10 cellular contexts compared by ENCODE assay signal in genomic region chr17:68103148-68103547, GRCh38.
DNase-seq lines count a peak whose midpoint lies in the region; ATAC-seq, FAIRE-seq and TF ChIP-seq lines count a peak whose summit lies in the region.
"Had no signal": no experiment of that assay in that cellular context is flagged by ENCODE, and none has a peak within 500 bp of the region (broad histone marks: within the 10 kb centered on the region; RNA-seq: fewer than 3 reads in every experiment).

No MANE protein-coding gene starts in this region.

- H3K27ac ChIP-seq in AG04450 (ENCODE audit: low read depth, low read length) (no peak overlapping the region), HEK293 (ENCODE audit: extremely low read depth, low read depth, low read length) (0 out of 2 replicates have a peak overlapping the region, but pooled peaks have one; percentile 96), GM12878 (ENCODE audit: control insufficient read depth, insufficient read depth) (no peak overlapping the region)
- H3K27ac ChIP-seq: epithelial cell of prostate had no signal

- no peaks in the 10 kb centered on the region for H3K27me3 Mint-ChIP-seq in mesothelial cell of epicardium (ENCODE audit: low read depth)

- H3K9me3 Mint-ChIP-seq in mesothelial cell of epicardium, result peaks cover 1% of the 10 kb centered on the region

- H3K4me3 Mint-ChIP-seq in mesothelial cell of epicardium, result peak overlapping the region; percentile 90

- RAD21 ChIA-PET in GM12878 (lab: Charles Lee; ENCODE audit: unreplicated experiment), result no interaction called here

- H2AFZ ChIP-seq in GM12878 (ENCODE audit: control insufficient read depth, low read depth, low read length), result no peak overlapping the region

- ATAC-seq in GM12878 (no peak), HG03457 (IDR thresholded peaks at IDR 0.05; ENCODE audit: unreplicated experiment) (no peak), GM19395 (IDR thresholded peaks at IDR 0.05; ENCODE audit: unreplicated experiment) (no peak)

- H3K9me3 ChIP-seq in AG04450 (ENCODE audit: control insufficient read depth, insufficient read depth, low read length), result peaks cover 4% of the 10 kb centered on the region; the same call in 1 of the 2 replicates
- no peaks in the 10 kb centered on the region for H3K9me3 ChIP-seq in HEK293 (ENCODE audit: control insufficient read depth, insufficient read depth, low read depth, low read length)
- H3K9me3 ChIP-seq in GM12878 (replicated peaks; ENCODE audit: control insufficient read depth, insufficient read depth, low read length), result no peaks in the 10 kb centered on the region; the same call in 2 of the 3 replicates

- DNase-seq in AG04450 (ENCODE audit: low read depth, low spot score) (no peak), GM12878 (ENCODE audit: low read depth, low spot score) (no peak), mesothelial cell of epicardium (ENCODE audit: low spot score in 2 of 2, unreplicated experiment in 2 of 2) (no peak), GM20000 (ENCODE audit: low spot score) (no peak), SIG-M5 treated with dmso at 0.1 percent for 504 hours (lab: John Stamatoyannopoulos, UW; ENCODE audit: unreplicated experiment) (no peak)
- DNase-seq: NCI-H524 treated with DMSO at 0.1 percent for 48 hours had no signal

- CTCF ChIA-PET in AG04450 (lab: Charles Lee), result no interaction called here
- CTCF ChIA-PET in HEK293 (lab: Yijun Ruan, JAX), result no interaction called here
- CTCF ChIA-PET in GM12878 (lab: Yijun Ruan, JAX), result no interaction called here

- no peak for TF ChIP-seq CTCF in AG04450 (IDR thresholded peaks at IDR 0.05; ENCODE audit: low read depth, low read length)
- no peak for TF ChIP-seq CTCF in HEK293 (tag by site-specific recombination; IDR thresholded peaks at IDR 0.05)
- no peak for TF ChIP-seq CTCF in GM12878 (IDR thresholded peaks at IDR 0.05 in 2 of 3, conservative IDR thresholded peaks at IDR 0.05 in 1 of 3; ENCODE audit: control insufficient read depth in 2 of 3, extremely low read depth in 1 of 3, insufficient read depth in 1 of 3, low read depth in 3 of 3, low read length in 3 of 3)
- TF ChIP-seq CTCF in mesothelial cell of epicardium (IDR thresholded peaks at IDR 0.05; ENCODE audit: unreplicated experiment), result no peak
- no peak for TF ChIP-seq CTCF in GM20000 (IDR thresholded peaks at IDR 0.05; ENCODE audit: extremely low read depth, missing control alignments)

- H3K4me1 Mint-ChIP-seq in mesothelial cell of epicardium, result peaks cover 29% of the 10 kb centered on the region

- SMC1A ChIA-PET in GM12878 (lab: Charles Lee; ENCODE audit: uncharacterized antibody, unreplicated experiment), result interaction anchor here (1.1 kb wide), 1 partner anchor 96 kb away, joined by 3 read pairs; no protein-coding TSS in a partner anchor

- H3K27me3 ChIP-seq in AG04450 (ENCODE audit: control insufficient read depth, insufficient read depth, low read length) (no peaks in the 10 kb centered on the region), GM12878 (replicated peaks in 1 of 2; ENCODE audit: control insufficient read depth in 2 of 2, insufficient read depth in 2 of 2, low read length in 1 of 2) (0 out of 4 replicates have a peak, but pooled peaks cover 0 to 3% of the 10 kb centered on the region in 2 experiments)

- TF ChIP-seq RAD21 in GM12878 (IDR thresholded peaks at IDR 0.05; ENCODE audit: insufficient read depth, low read depth, low read length), result no peak

- no peaks in the 10 kb centered on the region for H3K79me2 ChIP-seq in GM12878 (ENCODE audit: control insufficient read depth, insufficient read depth, low read length)

- peaks cover 17 to 18% of the 10 kb centered on the region in 2 experiments for H3K36me3 ChIP-seq in HEK293 (ENCODE audit: control insufficient read depth in 2 of 2, insufficient read depth in 1 of 2, low read length in 2 of 2)
- H3K36me3 ChIP-seq in GM12878 (ENCODE audit: control insufficient read depth in 2 of 2, insufficient read depth in 2 of 2, low read length in 1 of 2), result no peaks in the 10 kb centered on the region

- POLR2A ChIA-PET in AG04450 (lab: Yijun Ruan, JAX), result no interaction called here
- POLR2A ChIA-PET in HEK293 (lab: Yijun Ruan, JAX), result interaction anchor here (2.2 kb wide), 1 partner anchor 67 kb away, joined by 9 read pairs; the partner anchor contains the start of gene KPNA2
- POLR2A ChIA-PET in GM12878 (lab: Charles Lee), result no interaction called here

- H3K27ac Mint-ChIP-seq in mesothelial cell of epicardium, result peak overlapping the region; percentile 86

- H3K4me3 ChIP-seq in AG04450 (ENCODE audit: low read depth, low read length), result peak overlapping the region; percentile 71
- H3K4me3 ChIP-seq in HEK293 (ENCODE audit: low read depth, low read length), result peak overlapping the region; percentile 82
- H3K4me3 ChIP-seq in GM12878, result 0 out of 2 replicates have a peak overlapping the region, but pooled peaks have one; percentile 70

- no peak for TF ChIP-seq POLR2A in GM12878 (IDR thresholded peaks at IDR 0.05; ENCODE audit: low read depth, low read length)

- no peak for TF ChIP-seq EP300 in GM12878 (IDR thresholded peaks at IDR 0.05; ENCODE audit: borderline replicate concordance in 1 of 2, control insufficient read depth in 1 of 2, low read depth in 2 of 2, low read length in 2 of 2)

- no TSS peak for BruUV-seq in GM12878 (replicated peaks; lab: Mats Ljungman, UMichigan)

- H4K20me1 ChIP-seq in GM12878 (ENCODE audit: control insufficient read depth, insufficient read depth), result no peaks in the 10 kb centered on the region

- no peak for FAIRE-seq in GM12878 (lab: Jason Lieb, UNC)

- peaks cover 14% of the 10 kb centered on the region for H3K36me3 Mint-ChIP-seq in mesothelial cell of epicardium

- intact Hi-C loops in GM12878 (cut with micrococcal nuclease; ENCODE audit: unreplicated experiment), result no loop called here

- peaks cover 9% of the 10 kb centered on the region for H3K4me1 ChIP-seq in HEK293 (ENCODE audit: control insufficient read depth, insufficient read depth, low read length)
- H3K4me1 ChIP-seq in GM12878 (ENCODE audit: control insufficient read depth, insufficient read depth, low read length), result peaks cover 4% of the 10 kb centered on the region; the same call in 1 of the 2 replicates

- no peak overlapping the region for H3K9ac ChIP-seq in GM12878 (ENCODE audit: control insufficient read depth, insufficient read depth, low read length)

- no peak overlapping the region for H3K4me2 ChIP-seq in GM12878 (ENCODE audit: control insufficient read depth, insufficient read depth)

- in situ Hi-C loops in GM12878 (cut with MboI), result no loop called here

TF ChIP-seq in HEK293, 187 proteins besides CTCF, POLR2A, EP300 and RAD21 (continues in another document):
- TF ChIP-seq PRDM1 (tag by site-specific recombination; IDR thresholded peaks at IDR 0.05), result peak; percentile 75

TF ChIP-seq in GM12878, 131 proteins besides CTCF, POLR2A, EP300 and RAD21 (continues in another document):
- TF ChIP-seq MYB (IDR thresholded peaks at IDR 0.05; ENCODE audit: borderline replicate concordance, low read depth, low read length) (no peak), TCF12 (IDR thresholded peaks at IDR 0.05; ENCODE audit: low read depth, low read length) (no peak), TBL1XR1 (IDR thresholded peaks at IDR 0.05; ENCODE audit: low read depth, low read length) (no peak), TCF3 (IDR thresholded peaks at IDR 0.05; ENCODE audit: borderline replicate concordance, insufficient read depth, low read depth, low read length) (no peak), ZNF274 (IDR thresholded peaks at IDR 0.05; ENCODE audit: insufficient read depth, insufficient read length) (no peak), ZNF24 (IDR thresholded peaks at IDR 0.05) (no peak), CREM (IDR thresholded peaks at IDR 0.05; ENCODE audit: low read depth) (no peak), CHD2 (IDR thresholded peaks at IDR 0.05; ENCODE audit: borderline replicate concordance, low read depth, low read length) (no peak), STAT1 (conservative IDR thresholded peaks at IDR 0.05) (no peak), ATF3 (IDR thresholded peaks at IDR 0.05; ENCODE audit: borderline replicate concordance, extremely low read depth, low read depth, low read length) (no peak), TAF1 (IDR thresholded peaks at IDR 0.05; ENCODE audit: borderline replicate concordance, low read depth, low read length) (no peak), ZBTB4 (CRISPR knock-in tag; IDR thresholded peaks at IDR 0.05) (no peak), KDM1A (IDR thresholded peaks at IDR 0.05; ENCODE audit: borderline replicate concordance) (no peak), BRCA1 (IDR thresholded peaks at IDR 0.05; ENCODE audit: low read depth, low read length) (no peak), CBX5 (IDR thresholded peaks at IDR 0.05; ENCODE audit: low read depth) (no peak), LARP7 (IDR thresholded peaks at IDR 0.05) (no peak)
